In the genomic region with DNA sequence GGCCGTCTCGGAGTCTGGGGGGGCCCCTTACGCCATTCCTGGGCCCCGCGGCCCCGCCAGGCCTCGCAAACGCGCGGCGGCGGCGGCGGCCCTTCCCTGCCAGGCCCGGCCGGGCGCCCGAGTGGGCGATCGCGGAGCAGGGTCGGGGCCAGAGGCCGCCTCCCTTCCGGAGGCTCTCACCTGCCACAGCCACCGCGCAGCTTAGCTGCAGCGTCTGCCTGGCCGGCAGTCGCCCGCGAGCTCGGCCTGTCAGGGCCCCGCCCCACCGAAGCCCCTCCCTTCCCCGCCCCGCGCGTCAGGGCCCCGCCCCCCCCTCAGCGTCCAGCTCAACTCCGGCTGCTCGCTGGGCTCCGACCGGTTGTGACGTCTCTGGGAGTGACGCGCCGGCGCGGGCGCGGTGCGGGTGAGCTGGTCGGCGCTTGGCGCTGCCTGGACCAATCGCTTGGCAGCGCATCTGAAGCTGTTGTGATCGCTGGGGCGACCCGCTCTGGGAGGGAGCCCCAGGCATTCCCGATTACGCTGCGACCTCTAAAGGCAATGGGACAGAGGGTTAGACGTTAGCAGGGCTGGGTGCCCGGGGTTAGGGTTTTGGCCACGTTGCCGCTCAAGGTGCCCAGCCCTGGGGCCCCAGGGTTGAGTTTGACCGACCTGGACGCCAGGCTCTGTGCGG, we compare ENCODE assay signal across 8 cellular contexts. TPM values are rescaled to one million over a fixed set of nuclear protein-coding genes. Genes with fewer than 3 reads are reported as not detected.
DNase-seq lines count a peak whose midpoint lies in the region; ATAC-seq and TF ChIP-seq lines count a peak whose summit lies in the region.

Gene SLC10A3, minus strand, starts transcription at position 216 of the 670 bp plus-strand sequence. CDS start 1,689 bp downstream, outside the sequence.

- H3K9me3 ChIP-seq in SK-N-SH (no peaks in the 10 kb centered on the region), neutrophil (no peaks in the 10 kb centered on the region)

- ATAC-seq in HG02610 (IDR thresholded peaks at IDR 0.05; ENCODE audit: unreplicated experiment): peak; percentile 83

- TF ChIP-seq EP300 in SK-N-SH (IDR thresholded peaks at IDR 0.05; ENCODE audit: borderline replicate concordance in 1 of 2, low read depth in 1 of 2, low read length in 1 of 2): no peak

- peaks cover 2% of the 10 kb centered on the region for H3F3A ChIP-seq in SK-N-SH (replicated peaks; ENCODE audit: insufficient read depth)

- H3K9me2 ChIP-seq in SK-N-SH: no peaks in the 10 kb centered on the region

- H3K9ac ChIP-seq in SK-N-SH: peak within 1 kb of the TSS; percentile 73

- H3K27ac ChIP-seq in SK-N-SH (ENCODE audit: low read depth in 2 of 2, low read length in 1 of 2) (peak within 1 kb of the TSS; percentile 80 to 83), neutrophil (peak within 1 kb of the TSS; percentile 96)

- peak within 1 kb of the TSS; percentile 74 for H3K4me2 ChIP-seq in SK-N-SH

- CTCF ChIA-PET in SK-N-SH (lab: Yijun Ruan, JAX): interaction anchor here (1.0 to 1.7 kb wide), 3 partner anchors 9 to 472 kb away, joined by 3 to 6 read pairs (median 4); no protein-coding TSS in a partner anchor

- peak within 1 kb of the TSS; percentile 96 for H2AFZ ChIP-seq in SK-N-SH (ENCODE audit: low read depth)

- H3K4me1 ChIP-seq in SK-N-SH (ENCODE audit: control insufficient read depth in 1 of 2, insufficient read depth in 2 of 2, low read depth in 1 of 2, low read length in 1 of 2): peaks cover 0 to 12% of the 10 kb centered on the region in 2 experiments; a peak in 1 of 4 replicates
- H3K4me1 ChIP-seq in neutrophil (ENCODE audit: control insufficient read depth in 1 of 2, insufficient read depth in 1 of 2, low read depth in 1 of 2, low read length in 1 of 2): peaks cover 27 to 35% of the 10 kb centered on the region in 2 experiments

- H3K36me3 ChIP-seq in SK-N-SH (replicated peaks in 1 of 2; ENCODE audit: control insufficient read depth in 1 of 2, insufficient read depth in 2 of 2, low read length in 1 of 2): no peaks in the 10 kb centered on the region
- no peaks in the 10 kb centered on the region for H3K36me3 ChIP-seq in neutrophil

- H3K79me2 ChIP-seq in SK-N-SH (ENCODE audit: insufficient read depth): peaks cover 9% of the 10 kb centered on the region; the same call in 1 of the 2 replicates

- H3K27me3 ChIP-seq in SK-N-SH (ENCODE audit: insufficient read depth): 0 out of 2 replicates have a peak, but pooled peaks cover 10% of the 10 kb centered on the region
- H3K27me3 ChIP-seq in neutrophil: no peaks in the 10 kb centered on the region

- no peaks in the 10 kb centered on the region for H4K20me1 ChIP-seq in SK-N-SH (ENCODE audit: insufficient read depth)

- TF ChIP-seq RAD21 in SK-N-SH (IDR thresholded peaks at IDR 0.05; ENCODE audit: low read length): peak; percentile 34

- POLR2A ChIA-PET in SK-N-SH (lab: Yijun Ruan, JAX): interaction anchor here (0.6 to 2.2 kb wide), 4 partner anchors 13 to 119 kb away, joined by 3 to 8 read pairs (median 4); partner anchors contain the start of genes LAGE3 and RPL10

- DNase-seq in NCI-H1092 (lab: John Stamatoyannopoulos, UW) (peak; percentile 93), SK-N-SH (peak; percentile 93), germinal center (ENCODE audit: low spot score) (peak; percentile 90)
- DNase-seq in activated naive CD4-positive, alpha-beta T cell treated with anti-CD3 and anti-CD28 coated beads, Interleukin-2, amount 50 U/mL, for 16 hours: peak; percentile 87

- TF ChIP-seq CTCF in SK-N-SH (IDR thresholded peaks at IDR 0.05): 0 out of 2 replicates have a peak, but pooled peaks have one; percentile 15
- TF ChIP-seq CTCF in neutrophil (IDR thresholded peaks at IDR 0.05): no peak
- no peak for TF ChIP-seq CTCF in subcutaneous adipose tissue (IDR thresholded peaks at IDR 0.05; ENCODE audit: low read depth)

- peak within 1 kb of the TSS; percentile 79; the same call in 1 of the 2 replicates for H3K4me3 ChIP-seq in GM08714 (ENCODE audit: low read length)
- peak within 1 kb of the TSS; percentile 61 to 66 for H3K4me3 ChIP-seq in SK-N-SH (ENCODE audit: low read depth in 2 of 2, low read length in 1 of 2)
- H3K4me3 ChIP-seq in neutrophil (ENCODE audit: low read depth in 1 of 2, low read length in 1 of 2): peak within 1 kb of the TSS; percentile 65 to 69

- 13% methylated on average over 25 of the region's 71 CpGs for WGBS in SK-N-SH (ENCODE audit: low lambda C conversion rate)

TF ChIP-seq in SK-N-SH, 30 proteins besides CTCF, POLR2A, EP300 and RAD21:
- TF ChIP-seq NRF1 (IDR thresholded peaks at IDR 0.05; ENCODE audit: low read depth, low read length) (peak; percentile 67), TAF1 (IDR thresholded peaks at IDR 0.05; ENCODE audit: borderline replicate concordance, low read depth, low read length) (peak; percentile 75; the same call in 1 of the 2 replicates), USF1 (IDR thresholded peaks at IDR 0.05; ENCODE audit: borderline replicate concordance, low read depth) (no peak), TCF12 (IDR thresholded peaks at IDR 0.05) (no peak), GABPA (IDR thresholded peaks at IDR 0.05; ENCODE audit: low read depth) (peak; percentile 37; the same call in 1 of the 2 replicates), GATA2 (CRISPR knock-in tag; IDR thresholded peaks at IDR 0.05) (no peak), PBX3 (IDR thresholded peaks at IDR 0.05) (peak; percentile 25; the same call in 1 of the 2 replicates), POLR2AphosphoS5 (IDR thresholded peaks at IDR 0.05; ENCODE audit: low read depth, low read length) (peak; percentile 56; the same call in 1 of the 2 replicates), YY1 (IDR thresholded peaks at IDR 0.05; ENCODE audit: low read depth) (no peak), MXI1 (IDR thresholded peaks at IDR 0.05; ENCODE audit: low read depth, low read length) (0 out of 2 replicates have a peak, but pooled peaks have one; percentile 13), FOSL2 (IDR thresholded peaks at IDR 0.05; ENCODE audit: borderline replicate concordance, low read depth) (no peak), SIN3A (IDR thresholded peaks at IDR 0.05; ENCODE audit: borderline replicate concordance, low read depth, low read length) (peak; percentile 3; the same call in 1 of the 2 replicates)
- TF ChIP-seq, protein P1, sequence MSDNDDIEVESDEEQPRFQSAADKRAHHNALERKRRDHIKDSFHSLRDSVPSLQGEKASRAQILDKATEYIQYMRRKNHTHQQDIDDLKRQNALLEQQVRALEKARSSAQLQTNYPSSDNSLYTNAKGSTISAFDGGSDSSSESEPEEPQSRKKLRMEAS (IDR thresholded peaks at IDR 0.05; ENCODE audit: low read depth): peak; percentile 60; the same call in 1 of the 2 replicates
- TF ChIP-seq, protein P2, sequence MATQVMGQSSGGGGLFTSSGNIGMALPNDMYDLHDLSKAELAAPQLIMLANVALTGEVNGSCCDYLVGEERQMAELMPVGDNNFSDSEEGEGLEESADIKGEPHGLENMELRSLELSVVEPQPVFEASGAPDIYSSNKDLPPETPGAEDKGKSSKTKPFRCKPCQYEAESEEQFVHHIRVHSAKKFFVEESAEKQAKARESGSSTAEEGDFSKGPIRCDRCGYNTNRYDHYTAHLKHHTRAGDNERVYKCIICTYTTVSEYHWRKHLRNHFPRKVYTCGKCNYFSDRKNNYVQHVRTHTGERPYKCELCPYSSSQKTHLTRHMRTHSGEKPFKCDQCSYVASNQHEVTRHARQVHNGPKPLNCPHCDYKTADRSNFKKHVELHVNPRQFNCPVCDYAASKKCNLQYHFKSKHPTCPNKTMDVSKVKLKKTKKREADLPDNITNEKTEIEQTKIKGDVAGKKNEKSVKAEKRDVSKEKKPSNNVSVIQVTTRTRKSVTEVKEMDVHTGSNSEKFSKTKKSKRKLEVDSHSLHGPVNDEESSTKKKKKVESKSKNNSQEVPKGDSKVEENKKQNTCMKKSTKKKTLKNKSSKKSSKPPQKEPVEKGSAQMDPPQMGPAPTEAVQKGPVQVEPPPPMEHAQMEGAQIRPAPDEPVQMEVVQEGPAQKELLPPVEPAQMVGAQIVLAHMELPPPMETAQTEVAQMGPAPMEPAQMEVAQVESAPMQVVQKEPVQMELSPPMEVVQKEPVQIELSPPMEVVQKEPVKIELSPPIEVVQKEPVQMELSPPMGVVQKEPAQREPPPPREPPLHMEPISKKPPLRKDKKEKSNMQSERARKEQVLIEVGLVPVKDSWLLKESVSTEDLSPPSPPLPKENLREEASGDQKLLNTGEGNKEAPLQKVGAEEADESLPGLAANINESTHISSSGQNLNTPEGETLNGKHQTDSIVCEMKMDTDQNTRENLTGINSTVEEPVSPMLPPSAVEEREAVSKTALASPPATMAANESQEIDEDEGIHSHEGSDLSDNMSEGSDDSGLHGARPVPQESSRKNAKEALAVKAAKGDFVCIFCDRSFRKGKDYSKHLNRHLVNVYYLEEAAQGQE (IDR thresholded peaks at IDR 0.05; ENCODE audit: low read depth, low read length): no peak
TF ChIP-seq in SK-N-SH: peak in this region for 8.

RNA-seq across cellular contexts. Expression of gene SLC10A3, which starts in this region (rescaled TPM):
- polyA plus RNA-seq in SK-N-SH (2012; rRNA removed): 28.4 and 29.7 TPM in 2 replicates
- polyA plus RNA-seq in SK-N-SH (2012; cell fraction: cytosol; rRNA removed): 11.5 and 21.2 TPM in 2 replicates
- polyA plus RNA-seq in SK-N-SH (2012; cell fraction: nucleus; rRNA removed): 18.8 and 19.4 TPM in 2 replicates
- 10 to 100 TPM in 3 of 4 donors, 1 to 10 TPM in 1; 8.2 to 18.3 (median 15.9) TPM for total RNA-seq in subcutaneous adipose tissue

Comparison
In these comparisons a context has a peak if more than half of its experiments do, and no peak if none do; other contexts are left out.
1. Peak in every context shown above with its lines: DNase-seq, ATAC-seq, H3K4me3 ChIP-seq and H3K27ac ChIP-seq.